ENCODE assay signal across 18 cellular contexts in the genomic region with DNA sequence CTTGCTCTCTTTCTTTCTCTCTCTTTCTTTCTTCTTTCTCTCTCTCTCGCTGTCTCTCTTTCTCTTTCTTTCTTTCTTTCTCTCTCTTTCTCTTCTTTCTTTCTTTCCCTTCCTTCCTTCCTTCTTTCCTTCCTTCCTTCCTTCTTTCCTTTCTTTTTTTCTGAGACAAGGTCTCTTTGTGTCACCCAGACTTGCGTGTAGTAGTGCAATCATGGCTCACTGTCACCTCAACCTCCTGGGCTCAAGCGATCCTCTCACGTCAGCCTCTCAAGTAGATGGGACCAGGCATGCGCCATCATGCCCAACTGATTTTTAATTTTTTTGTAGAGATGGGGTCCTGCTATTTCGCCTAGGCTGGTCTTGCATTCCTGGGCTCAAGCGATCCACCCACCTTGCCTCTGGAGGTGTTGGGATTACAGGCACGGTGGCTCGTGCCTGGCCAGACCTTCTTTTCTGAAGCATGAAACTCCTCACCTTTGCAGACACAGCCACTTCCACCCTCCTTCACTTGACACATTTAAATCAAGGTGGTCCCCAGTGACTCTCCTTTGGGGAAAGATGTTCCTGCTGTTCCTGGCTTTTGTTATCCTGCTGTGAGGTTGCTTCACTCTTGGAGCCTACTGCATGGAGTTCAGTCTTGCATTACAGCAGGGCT. TPM values are rescaled to one million over a fixed set of nuclear protein-coding genes. Genes with fewer than 3 reads are reported as not detected.
DNase-seq lines count a peak whose midpoint lies in the region; ATAC-seq and TF ChIP-seq lines count a peak whose summit lies in the region.
"Had no signal": no experiment of that assay in that cellular context is flagged by ENCODE, and none has a peak within 500 bp of the region (broad histone marks: within the 10 kb centered on the region; RNA-seq: fewer than 3 reads in every experiment).

No MANE protein-coding gene starts in this region.

- no peak overlapping the region for H3K4me2 ChIP-seq in H9 (ENCODE audit: insufficient read depth, insufficient read length, low read length)
- H3K4me2 ChIP-seq: PC-9 had no signal

- no peak overlapping the region for H2BK20ac ChIP-seq in H9 (ENCODE audit: low read depth, low read length, poor library complexity, severe bottlenecking)

- no peak overlapping the region for H2AK5ac ChIP-seq in H9 (ENCODE audit: insufficient read length, low read length)

- H2BK15ac ChIP-seq in H9 (ENCODE audit: low read depth, low read length): no peak overlapping the region

- peak in 1 of 10 experiments; percentile 2 for DNase-seq in CD4-positive, alpha-beta T cell
- peak; percentile 21 for DNase-seq in H9
- peak; percentile 29 for DNase-seq in endodermal cell
- peak; percentile 42 for DNase-seq in osteocyte (ENCODE audit: extremely low spot score, unreplicated experiment)
- DNase-seq in NCI-H524 treated with DMSO at 0.1 percent for 48 hours (lab: John Stamatoyannopoulos, UW): no peak
- DNase-seq in GM03348 (ENCODE audit: low spot score): no peak
- DNase-seq: Calu3; CD4-positive, CD25-positive, alpha-beta regulatory T cell; HCEC 1CT; NCI-H1417 treated with DMSO at 0.1 percent for 48 hours; NCI-H1930; NCI-H2171; NCI-H446 treated with DMSO at 0.1 percent for 48 hours; NCI-H774; PC-9 had no signal

- peak; percentile 14 for TF ChIP-seq CTCF in CD4-positive, alpha-beta T cell (IDR thresholded peaks at IDR 0.05)
- TF ChIP-seq CTCF in H9 (conservative IDR thresholded peaks at IDR 0.05): no peak
- no peak for TF ChIP-seq CTCF in endodermal cell (conservative IDR thresholded peaks at IDR 0.05)
- no peak for TF ChIP-seq CTCF in osteocyte (IDR thresholded peaks at IDR 0.05)

- H3K27me3 Mint-ChIP-seq in CD4-positive, alpha-beta T cell: peaks cover 14% of the 10 kb centered on the region
- peaks cover 24% of the 10 kb centered on the region for H3K27me3 Mint-ChIP-seq in H9 (ENCODE audit: low read depth)
- peaks cover 10% of the 10 kb centered on the region for H3K27me3 Mint-ChIP-seq in endodermal cell (ENCODE audit: insufficient read depth)
- H3K27me3 Mint-ChIP-seq in osteocyte (ENCODE audit: unreplicated experiment): peaks cover 5% of the 10 kb centered on the region

- WGBS in H9 (ENCODE audit: extremely low coverage, insufficient read length, low lambda C conversion rate): no CpG with 5 or more reads among the region's 9 CpGs
- WGBS in endodermal cell (ENCODE audit: insufficient coverage in 1 of 2, insufficient read length in 1 of 2), 2 experiments: 92 to 96% methylated on average over 7 to 9 of the region's 9 CpGs

- no peak overlapping the region for H2AFZ ChIP-seq in H9 (ENCODE audit: low read length)
- H2AFZ ChIP-seq: PC-9 had no signal

- intact Hi-C loops in CD4-positive, alpha-beta T cell (cut with DNase I, micrococcal nuclease): no loop called here

- no peak overlapping the region for H4K8ac ChIP-seq in H9 (replicated peaks; ENCODE audit: insufficient read length, low read depth, low read length)

- H3K56ac ChIP-seq in H9 (ENCODE audit: insufficient read length, low read depth, low read length): no peak overlapping the region

- no peak overlapping the region for H3K18ac ChIP-seq in H9 (ENCODE audit: insufficient read length, low read depth, low read length)

- H3K23ac ChIP-seq in H9 (ENCODE audit: insufficient read length, low read depth, low read length): no peak overlapping the region

- no peak overlapping the region for H3K9ac ChIP-seq in H9 (ENCODE audit: extremely low read depth, insufficient read length, low read length)
- H3K9ac ChIP-seq in endodermal cell (ENCODE audit: extremely low read depth, low read length, poor library complexity, severe bottlenecking): no peak overlapping the region

- H4K20me1 ChIP-seq in H9 (ENCODE audit: control insufficient read depth, insufficient read depth, insufficient read length): no peaks in the 10 kb centered on the region

- H3K27ac ChIP-seq in CD4-positive, alpha-beta T cell (ENCODE audit: low read depth, low read length): no peak overlapping the region
- no peak overlapping the region for H3K27ac ChIP-seq in H9 (ENCODE audit: insufficient read length, low read depth, low read length)
- H3K27ac ChIP-seq in endodermal cell (ENCODE audit: low read depth, low read length): no peak overlapping the region
- H3K27ac ChIP-seq: HL-60, PC-9, SJSA1 had no signal

- no peak overlapping the region for H4K5ac ChIP-seq in H9 (ENCODE audit: insufficient read length, low read depth, low read length)

- ATAC-seq in CD4-positive, alpha-beta T cell (ENCODE audit: poor library complexity): no peak
- no peak for ATAC-seq in GM21529 (IDR thresholded peaks at IDR 0.05; ENCODE audit: unreplicated experiment)

- no peak overlapping the region for H3T11ph ChIP-seq in H9 (ENCODE audit: low read length)

- H3K79me1 ChIP-seq in H9 (ENCODE audit: insufficient read depth, low read depth, low read length, poor library complexity, severe bottlenecking): no peaks in the 10 kb centered on the region

- no peaks in the 10 kb centered on the region for H3K27me3 ChIP-seq in CD4-positive, alpha-beta T cell (ENCODE audit: control insufficient read depth, insufficient read depth, low read length)
- H3K27me3 ChIP-seq in H9 (ENCODE audit: insufficient read depth, low read length) (no peaks in the 10 kb centered on the region), endodermal cell (ENCODE audit: control insufficient read depth, insufficient read depth, low read length, poor library complexity, severe bottlenecking) (no peaks in the 10 kb centered on the region)
- H3K27me3 ChIP-seq: SJSA1 had no signal

- H4K91ac ChIP-seq in H9 (ENCODE audit: insufficient read length, low read depth, low read length): no peak overlapping the region

- no peaks in the 10 kb centered on the region for H3K4me1 Mint-ChIP-seq in CD4-positive, alpha-beta T cell (ENCODE audit: low read depth)
- H3K4me1 Mint-ChIP-seq in H9 (peaks cover 15% of the 10 kb centered on the region in 2 experiments), endodermal cell (peaks cover 6% of the 10 kb centered on the region), osteocyte (ENCODE audit: unreplicated experiment) (no peaks in the 10 kb centered on the region)
- H3K4me1 Mint-ChIP-seq: CD4-positive, CD25-positive, alpha-beta regulatory T cell had no signal

- H3K36me3 Mint-ChIP-seq in CD4-positive, alpha-beta T cell (ENCODE audit: low read depth): no peaks in the 10 kb centered on the region
- H3K36me3 Mint-ChIP-seq in H9 (ENCODE audit: insufficient read depth in 1 of 3, low read depth in 3 of 3): peaks cover 0 to 7% (median 5%) of the 10 kb centered on the region in 3 experiments; a peak in 3 of 7 replicates
- peaks cover 2% of the 10 kb centered on the region for H3K36me3 Mint-ChIP-seq in endodermal cell (ENCODE audit: low read depth)
- no peaks in the 10 kb centered on the region for H3K36me3 Mint-ChIP-seq in osteocyte (ENCODE audit: unreplicated experiment)
- H3K36me3 Mint-ChIP-seq: CD4-positive, CD25-positive, alpha-beta regulatory T cell had no signal

- POLR2A ChIA-PET in CD4-positive, alpha-beta T cell (lab: Charles Lee): no interaction called here

- H3K4me1 ChIP-seq in H9 (ENCODE audit: insufficient read depth, low read length): no peaks in the 10 kb centered on the region
- H3K4me1 ChIP-seq in endodermal cell (ENCODE audit: control insufficient read depth, insufficient read depth, low read length): peaks cover 2% of the 10 kb centered on the region
- H3K4me1 ChIP-seq: SJSA1 had no signal

- CTCF ChIA-PET in CD4-positive, alpha-beta T cell (lab: Charles Lee): no interaction called here

- H3K4me3 ChIP-seq in endodermal cell (ENCODE audit: low read length): no peak overlapping the region
- H3K4me3 ChIP-seq: PC-9, SJSA1 had no signal

- H3K4me3 Mint-ChIP-seq in CD4-positive, alpha-beta T cell: no peak overlapping the region
- H3K4me3 Mint-ChIP-seq in H9: no peak overlapping the region; a peak in 1 of 5 replicates
- H3K4me3 Mint-ChIP-seq in endodermal cell: no peak overlapping the region
- no peak overlapping the region for H3K4me3 Mint-ChIP-seq in osteocyte (ENCODE audit: unreplicated experiment)
- H3K4me3 Mint-ChIP-seq: CD4-positive, CD25-positive, alpha-beta regulatory T cell had no signal

- H3K23me2 ChIP-seq in H9 (ENCODE audit: insufficient read length, low read depth, low read length, poor library complexity, severe bottlenecking): no peaks in the 10 kb centered on the region

- no peaks in the 10 kb centered on the region for H3K36me3 ChIP-seq in endodermal cell (ENCODE audit: control insufficient read depth, insufficient read depth, low read length)
- H3K36me3 ChIP-seq: SJSA1 had no signal

- peaks cover 11% of the 10 kb centered on the region for H3K9me3 ChIP-seq in CD4-positive, alpha-beta T cell (ENCODE audit: control insufficient read depth, low read length)
- H3K9me3 ChIP-seq in H9 (ENCODE audit: control insufficient read depth, low read depth, low read length) (no peaks in the 10 kb centered on the region), endodermal cell (ENCODE audit: control insufficient read depth, low read length) (peaks cover 12% of the 10 kb centered on the region)
- H3K9me3 ChIP-seq: SJSA1 had no signal

- no peak overlapping the region for H3K27ac Mint-ChIP-seq in CD4-positive, alpha-beta T cell
- no peak overlapping the region for H3K27ac Mint-ChIP-seq in H9
- H3K27ac Mint-ChIP-seq in endodermal cell: no peak overlapping the region
- H3K27ac Mint-ChIP-seq in osteocyte (ENCODE audit: unreplicated experiment): no peak overlapping the region

- H2BK120ac ChIP-seq in H9 (ENCODE audit: low read depth, low read length, poor library complexity, severe bottlenecking): no peak overlapping the region

- no peaks in the 10 kb centered on the region for H3K79me2 ChIP-seq in H9 (ENCODE audit: insufficient read depth, low read length)

- peaks cover 8% of the 10 kb centered on the region for H3K9me3 Mint-ChIP-seq in CD4-positive, alpha-beta T cell
- H3K9me3 Mint-ChIP-seq in H9: peaks cover 9 to 11% of the 10 kb centered on the region in 2 experiments
- peaks cover 13% of the 10 kb centered on the region for H3K9me3 Mint-ChIP-seq in endodermal cell
- peaks cover 8% of the 10 kb centered on the region for H3K9me3 Mint-ChIP-seq in osteocyte (ENCODE audit: unreplicated experiment)

- H3K14ac ChIP-seq in H9 (ENCODE audit: insufficient read depth, low read length): no peak overlapping the region

- no peak overlapping the region for H3K4ac ChIP-seq in H9 (ENCODE audit: low read depth, low read length)

- no peak overlapping the region for H2BK12ac ChIP-seq in H9 (ENCODE audit: insufficient read length, low read depth, low read length)

- H2BK5ac ChIP-seq in H9 (ENCODE audit: insufficient read length, low read length): no peak overlapping the region

RNA-seq across cellular contexts. Expression of a gene that starts 26.8 kb away (rescaled TPM):
- 1 to 10 TPM; 6.1 to 9.8 TPM for total RNA-seq in CD4-positive, alpha-beta T cell
- total RNA-seq in H9 (2021) (1.9 and 3.7 TPM in 2 replicates), endodermal cell (1 to 10 TPM; 7.0 to 9.5 TPM), osteocyte (0.43 and 0.63 TPM in 2 replicates)
- 32.4 TPM for polyA plus RNA-seq in endodermal cell (2013, experiment 1 of 2)
- polyA plus RNA-seq in endodermal cell (2013, experiment 2 of 2): 20.2 TPM

Comparison
In these comparisons a context has a peak if more than half of its experiments do, and no peak if none do; other contexts are left out.
1. DNase-seq: peak in H9 (single experiment), endodermal cell (single experiment) and osteocyte (single experiment); none in NCI-H524 treated with DMSO at 0.1 percent for 48 hours (single experiment) and GM03348 (single experiment).